8 cellular contexts compared by ENCODE assay signal in genomic region chr21:39347537-39347936, GRCh38. TPM values are rescaled to one million over a fixed set of nuclear protein-coding genes. Genes with fewer than 3 reads are reported as not detected.
DNase-seq lines count a peak whose midpoint lies in the region; ATAC-seq and TF ChIP-seq lines count a peak whose summit lies in the region.

No MANE protein-coding gene starts in this region.

- H3K4me2 ChIP-seq in trophoblast cell (ENCODE audit: low read length) = peak overlapping the region; percentile 90

- no peak overlapping the region for H2BK120ac ChIP-seq in trophoblast cell (ENCODE audit: insufficient read depth, low read length, poor library complexity)

- peaks cover 4 to 14% of the 10 kb centered on the region in 2 experiments for H3K36me3 ChIP-seq in trophoblast cell (ENCODE audit: control insufficient read depth in 1 of 2, insufficient read depth in 2 of 2, low read length in 2 of 2)

- H2AK5ac ChIP-seq in trophoblast cell (ENCODE audit: low read length) = no peak overlapping the region

- peak overlapping the region; percentile 74 for H3K9ac ChIP-seq in trophoblast cell (ENCODE audit: low read length)

- no peak overlapping the region for H2AFZ ChIP-seq in trophoblast cell (ENCODE audit: insufficient read depth, low read length, poor library complexity)

- no peaks in the 10 kb centered on the region for H3K9me3 ChIP-seq in trophoblast cell (ENCODE audit: insufficient read depth, low read depth, low read length)

- no peak overlapping the region for H3K23ac ChIP-seq in trophoblast cell (ENCODE audit: low read length)

- H3K79me2 ChIP-seq in trophoblast cell (ENCODE audit: control insufficient read depth, insufficient read depth, low read length, poor library complexity) = peaks cover 17% of the 10 kb centered on the region

- peaks cover 2 to 9% of the 10 kb centered on the region in 2 experiments for H3K4me1 ChIP-seq in trophoblast cell (ENCODE audit: control insufficient read depth in 1 of 2, insufficient read depth in 2 of 2, low read length in 2 of 2)

- no peak overlapping the region for H4K8ac ChIP-seq in trophoblast cell (ENCODE audit: low read depth, low read length)

- no peak overlapping the region for H2BK5ac ChIP-seq in trophoblast cell (ENCODE audit: low read depth, low read length, poor library complexity)

- peak; percentile 14 for DNase-seq in RKO (ENCODE audit: low spot score)
- peak; percentile 33 to 56 for DNase-seq in erythroblast (lab: John Stamatoyannopoulos, UW)
- no peak for DNase-seq in trophoblast cell
- DNase-seq in putamen (ENCODE audit: low spot score) = no peak
- DNase-seq in SKM-1 treated with dmso at 0.1 percent for 144 hours (lab: John Stamatoyannopoulos, UW; ENCODE audit: unreplicated experiment) = no peak
- no peak for DNase-seq in HCEC 1CT

- H3K79me1 ChIP-seq in trophoblast cell (ENCODE audit: low read length) = peaks cover 15% of the 10 kb centered on the region

- WGBS in trophoblast cell (ENCODE audit: extremely low coverage, insufficient coverage, insufficient read length) = no CpG with 5 or more reads among the region's 10 CpGs

- no peak overlapping the region for H4K12ac ChIP-seq in trophoblast cell (ENCODE audit: low read depth, low read length)

- H3K27me3 ChIP-seq in trophoblast cell (ENCODE audit: insufficient read depth, low read length) = no peaks in the 10 kb centered on the region

- H4K91ac ChIP-seq in trophoblast cell (ENCODE audit: low read depth, low read length) = no peak overlapping the region

- no peak for ATAC-seq in GM19023 (IDR thresholded peaks at IDR 0.05; ENCODE audit: unreplicated experiment)

- no peak overlapping the region for H3K27ac ChIP-seq in trophoblast cell (ENCODE audit: low read depth, low read length)

- no peak overlapping the region for H2BK12ac ChIP-seq in trophoblast cell (ENCODE audit: low read length)

- TF ChIP-seq POLR2A in erythroblast (IDR thresholded peaks at IDR 0.05; ENCODE audit: low read length) = no peak

- peak overlapping the region; percentile 96 for H3K4me3 ChIP-seq in GM08714 (ENCODE audit: low read length)
- peak overlapping the region; percentile 52 for H3K4me3 ChIP-seq in trophoblast cell (ENCODE audit: low read depth, low read length)

- no peak overlapping the region for H3K18ac ChIP-seq in trophoblast cell (ENCODE audit: low read length)

- no peak overlapping the region for H3K14ac ChIP-seq in trophoblast cell (ENCODE audit: low read length)

- peak overlapping the region; percentile 65 for H3K4ac ChIP-seq in trophoblast cell (ENCODE audit: low read depth, low read length)

RNA-seq across cellular contexts. Expression of gene HMGN1, which starts 1.4 kb away (rescaled TPM):
- polyA plus RNA-seq in trophoblast cell (2013) = 433 and 454 TPM in 2 replicates

RNA-seq across cellular contexts. Expression of gene BRWD1, which starts 34.1 kb away (rescaled TPM):
- polyA plus RNA-seq in trophoblast cell (2013) = 13.0 and 13.4 TPM in 2 replicates

Comparison
In these comparisons a context has a peak if more than half of its experiments do, and no peak if none do; other contexts are left out.
1. DNase-seq: peak in RKO (single experiment) and erythroblast (2 of 2); none in trophoblast cell (0 of 2), putamen (single experiment), SKM-1 treated with dmso at 0.1 percent for 144 hours (single experiment) and HCEC 1CT (single experiment).